In genomic region chr2:41222593-41222992, GRCh38 we compare ENCODE assay signal across 29 cellular contexts.
"Had no signal": no experiment of that assay in that cellular context is flagged by ENCODE, and none has a peak within 500 bp of the region (broad histone marks: within the 10 kb centered on the region; RNA-seq: fewer than 3 reads in every experiment).

No MANE protein-coding gene starts in this region.

- H3K9ac ChIP-seq: parathyroid adenoma had no signal

- H3K4me3 ChIP-seq: adrenal gland, body of pancreas, colonic mucosa, dorsolateral prefrontal cortex, gastrocnemius medialis, hepatocyte, psoas muscle, sigmoid colon, smooth muscle cell, suprapubic skin, tibial artery had no signal

- ATAC-seq: body of pancreas; gastrocnemius medialis; left colon; naive thymus-derived CD8-positive, alpha-beta T cell; psoas muscle; stimulated activated naive B cell treated with anti-CD40 and anti-IgM and Interleukin-4, amounts not matched to agents 10 μg/mL and 1 μg/mL and 100 μg/mL, for 72 hours had no signal

- H3K27ac ChIP-seq: adrenal gland, body of pancreas, colonic mucosa, dorsolateral prefrontal cortex, gastrocnemius medialis, hepatocyte, parathyroid adenoma, psoas muscle, sigmoid colon, suprapubic skin, tibial artery had no signal

- H2AFZ ChIP-seq: hepatocyte, parathyroid adenoma had no signal

- H3K27me3 ChIP-seq: adrenal gland, body of pancreas, colonic mucosa, gastrocnemius medialis, hepatocyte, sigmoid colon, suprapubic skin, tibial artery had no signal

- H3K4me2 ChIP-seq: hepatocyte, smooth muscle cell had no signal

- H3K4me1 Mint-ChIP-seq: activated B cell treated with CpG ODN at 0.5 μM for 24 hours; activated naive CD8-positive, alpha-beta T cell treated with anti-CD3 and anti-CD28 coated beads for 36 hours; immature natural killer cell; memory B cell; naive thymus-derived CD8-positive, alpha-beta T cell; neural crest cell; stimulated activated naive B cell treated with anti-CD40 and anti-IgM and Interleukin-4, amounts not matched to agents 10 μg/mL and 1 μg/mL and 100 μg/mL, for 72 hours had no signal

- H3K4me1 ChIP-seq: adrenal gland, body of pancreas, colonic mucosa, gastrocnemius medialis, parathyroid adenoma, psoas muscle, sigmoid colon, suprapubic skin, tibial artery had no signal

- H3K27me3 Mint-ChIP-seq: activated B cell treated with CpG ODN at 0.5 μM for 24 hours; activated naive CD8-positive, alpha-beta T cell treated with anti-CD3 and anti-CD28 coated beads for 36 hours; memory B cell; naive thymus-derived CD8-positive, alpha-beta T cell; stimulated activated naive B cell treated with anti-CD40 and anti-IgM and Interleukin-4, amounts not matched to agents 10 μg/mL and 1 μg/mL and 100 μg/mL, for 72 hours had no signal

- DNase-seq: activated B cell treated with CpG ODN at 0.5 μM for 24 hours; activated CD8-positive, alpha-beta memory T cell treated with anti-CD3 and anti-CD28 coated beads for 24 hours; activated effector memory CD4-positive, alpha-beta T cell treated with anti-CD3 and anti-CD28 coated beads, Interleukin-2, amount 50 U/mL, for 16 hours; activated naive CD4-positive, alpha-beta T cell treated with anti-CD3 and anti-CD28 coated beads for 36 hours; activated naive CD8-positive, alpha-beta T cell treated with anti-CD3 and anti-CD28 coated beads for 36 hours; adrenal gland; aorta; body of pancreas; colonic mucosa; dorsolateral prefrontal cortex; effector memory CD4-positive, alpha-beta T cell; erythroblast; gastrocnemius medialis; immature natural killer cell; kidney; left colon; naive thymus-derived CD8-positive, alpha-beta T cell; occipital lobe; psoas muscle; sigmoid colon; stimulated activated CD4-positive, alpha-beta T cell treated with anti-CD3 and anti-CD28 coated beads, Interleukin-1b, Interleukin-23, amount 100 ng/mL, for 48 hours; stimulated activated naive B cell treated with anti-CD40 and anti-IgM and Interleukin-4, amounts not matched to agents 10 μg/mL and 1 μg/mL and 100 μg/mL, for 72 hours; tibial artery had no signal

- H3K36me3 Mint-ChIP-seq: activated naive CD8-positive, alpha-beta T cell treated with anti-CD3 and anti-CD28 coated beads for 36 hours; memory B cell; stimulated activated naive B cell treated with anti-CD40 and anti-IgM and Interleukin-4, amounts not matched to agents 10 μg/mL and 1 μg/mL and 100 μg/mL, for 72 hours had no signal

- H3K9me3 ChIP-seq: adrenal gland, body of pancreas, colonic mucosa, gastrocnemius medialis, psoas muscle, sigmoid colon, suprapubic skin had no signal

- H3K9me3 Mint-ChIP-seq: activated naive CD8-positive, alpha-beta T cell treated with anti-CD3 and anti-CD28 coated beads for 36 hours had no signal

- H3K4me3 Mint-ChIP-seq: activated B cell treated with CpG ODN at 0.5 μM for 24 hours; activated naive CD4-positive, alpha-beta T cell treated with anti-CD3 and anti-CD28 coated beads for 36 hours; activated naive CD8-positive, alpha-beta T cell treated with anti-CD3 and anti-CD28 coated beads for 36 hours; immature natural killer cell; memory B cell; naive thymus-derived CD8-positive, alpha-beta T cell; neural crest cell; stimulated activated naive B cell treated with anti-CD40 and anti-IgM and Interleukin-4, amounts not matched to agents 10 μg/mL and 1 μg/mL and 100 μg/mL, for 72 hours had no signal

- H3K27ac Mint-ChIP-seq: activated B cell treated with CpG ODN at 0.5 μM for 24 hours; activated naive CD4-positive, alpha-beta T cell treated with anti-CD3 and anti-CD28 coated beads for 36 hours; activated naive CD8-positive, alpha-beta T cell treated with anti-CD3 and anti-CD28 coated beads for 36 hours; immature natural killer cell; memory B cell; naive thymus-derived CD8-positive, alpha-beta T cell; stimulated activated naive B cell treated with anti-CD40 and anti-IgM and Interleukin-4, amounts not matched to agents 10 μg/mL and 1 μg/mL and 100 μg/mL, for 72 hours had no signal

- H3K36me3 ChIP-seq: adrenal gland, colonic mucosa, gastrocnemius medialis, sigmoid colon, suprapubic skin, tibial artery had no signal

- H3K79me2 ChIP-seq: hepatocyte, parathyroid adenoma had no signal
